Comparison of ENCODE assay signal across 20 cellular contexts in genomic region chr1:198540580-198540979, GRCh38. TPM values are rescaled to one million over a fixed set of nuclear protein-coding genes. Genes with fewer than 3 reads are reported as not detected.
A peak's percentile ranks its signal among the peaks of the same experiment; 100 is the strongest.
DNase-seq lines count a peak whose midpoint lies in the region; ATAC-seq lines count a peak whose summit lies in the region.
"Had no signal": no experiment of that assay in that cellular context is flagged by ENCODE, and none has a peak within 500 bp of the region (broad histone marks: within the 10 kb centered on the region; RNA-seq: fewer than 3 reads in every experiment).

ATP6V1G3 (minus strand) TSS chr1:198540680; CDS start chr1:198540650, 30 bp downstream.

- peaks cover 73% of the 10 kb centered on the region for H3K4me1 Mint-ChIP-seq in activated T-cell treated with anti-CD3 and anti-CD28 coated beads, Interleukin-2, amount 50 U/mL, for 24 hours (ENCODE audit: low read depth)
- H3K4me1 Mint-ChIP-seq in T-cell, result peaks cover 68 to 81% (median 77%) of the 10 kb centered on the region in 3 donors
- peaks cover 29 to 90% (median 72%) of the 10 kb centered on the region in 4 donors for H3K4me1 Mint-ChIP-seq in naive thymus-derived CD8-positive, alpha-beta T cell

- H3K4me3 ChIP-seq in GM23248 (no peak within 1 kb of the TSS), mesendoderm (ENCODE audit: low read length) (no peak within 1 kb of the TSS)
- H3K4me3 ChIP-seq: BLaER1 treated with 17β-estradiol and CSF1 and Interleukin-3, amounts not matched to agents 10 nM and 100 nM; GM12878; MG63 had no signal

- no peak within 1 kb of the TSS for H3K23ac ChIP-seq in mesendoderm (ENCODE audit: low read length)

- H3K4ac ChIP-seq in mesendoderm (ENCODE audit: low read depth, low read length), result no peak within 1 kb of the TSS

- H4K8ac ChIP-seq in mesendoderm (ENCODE audit: low read depth, low read length), result no peak within 1 kb of the TSS

- no peak within 1 kb of the TSS for H2BK120ac ChIP-seq in mesendoderm (ENCODE audit: low read depth, low read length)

- H3K27me3 ChIP-seq in GM23248 (replicated peaks; ENCODE audit: insufficient read depth), result no peaks in the 10 kb centered on the region
- no peaks in the 10 kb centered on the region for H3K27me3 ChIP-seq in mesendoderm (ENCODE audit: insufficient read depth, low read length, poor library complexity)
- H3K27me3 ChIP-seq: BLaER1 treated with 17β-estradiol and CSF1 and Interleukin-3, amounts not matched to agents 10 nM and 100 nM; MG63 had no signal

- H3K36me3 Mint-ChIP-seq in activated T-cell treated with anti-CD3 and anti-CD28 coated beads, Interleukin-2, amount 50 U/mL, for 24 hours (ENCODE audit: low read depth), result no peaks in the 10 kb centered on the region
- no peaks in the 10 kb centered on the region for H3K36me3 Mint-ChIP-seq in T-cell
- H3K36me3 Mint-ChIP-seq in naive thymus-derived CD8-positive, alpha-beta T cell, result no peaks in the 10 kb centered on the region

- no peak within 1 kb of the TSS for H3K56ac ChIP-seq in mesendoderm (ENCODE audit: low read length)

- H3K4me3 Mint-ChIP-seq in activated T-cell treated with anti-CD3 and anti-CD28 coated beads, Interleukin-2, amount 50 U/mL, for 24 hours, result no peak within 1 kb of the TSS
- H3K4me3 Mint-ChIP-seq in T-cell, result peak within 1 kb of the TSS in 1 of 3 donors; percentile 55
- H3K4me3 Mint-ChIP-seq in naive thymus-derived CD8-positive, alpha-beta T cell, result peak within 1 kb of the TSS in 8 of 10 donors; percentile 24 to 89 (median 70)

- H3K36me3 ChIP-seq in GM23248 (ENCODE audit: low read depth), result no peaks in the 10 kb centered on the region
- H3K36me3 ChIP-seq in mesendoderm (ENCODE audit: control insufficient read depth, insufficient read depth, low read length), result no peaks in the 10 kb centered on the region
- H3K36me3 ChIP-seq: BLaER1 treated with 17β-estradiol and CSF1 and Interleukin-3, amounts not matched to agents 10 nM and 100 nM; MG63 had no signal

- H3K27ac Mint-ChIP-seq in activated T-cell treated with anti-CD3 and anti-CD28 coated beads, Interleukin-2, amount 50 U/mL, for 24 hours, result peak within 1 kb of the TSS; percentile 72
- H3K27ac Mint-ChIP-seq in T-cell, result peak within 1 kb of the TSS; percentile 83 to 93
- peak within 1 kb of the TSS; percentile 71 to 99 (median 93) for H3K27ac Mint-ChIP-seq in naive thymus-derived CD8-positive, alpha-beta T cell

- 0 out of 2 replicates have a peak, but pooled peaks cover 4% of the 10 kb centered on the region for H3K9me2 ChIP-seq in GM23248 (ENCODE audit: insufficient read depth)

- H3F3A ChIP-seq in GM23248 (ENCODE audit: insufficient read depth), result 0 out of 2 replicates have a peak, but pooled peaks cover 6% of the 10 kb centered on the region

- H3K9ac ChIP-seq in GM23248, result no peak within 1 kb of the TSS
- no peak within 1 kb of the TSS for H3K9ac ChIP-seq in mesendoderm (ENCODE audit: low read length)
- H3K9ac ChIP-seq: BLaER1 treated with 17β-estradiol and CSF1 and Interleukin-3, amounts not matched to agents 10 nM and 100 nM had no signal

- WGBS in GM23248 (ENCODE audit: low coverage in 1 of 2, low lambda C conversion rate in 2 of 2, missing lambda C conversion rate in 2 of 2), 2 experiments, result 16 to 30% methylated on average over 1 of the region's 1 CpG
- no CpG with 5 or more reads among the region's 1 CpG for WGBS in mesendoderm (ENCODE audit: extremely low coverage, insufficient coverage, low lambda C conversion rate)

- in situ Hi-C loops in GM23248 (cut with MboI), result no loop called here
- in situ Hi-C loops in KBM-7 (cut with MboI; ENCODE audit: low pct_unique_long_range_greater_than_20kb, low sequenced_read_pairs), result no loop called here

- H3K4me1 ChIP-seq in GM23248 (ENCODE audit: insufficient read depth) (peaks cover 10% of the 10 kb centered on the region), mesendoderm (ENCODE audit: control insufficient read depth, low read depth, low read length) (no peaks in the 10 kb centered on the region)

- H3K9me3 Mint-ChIP-seq in activated T-cell treated with anti-CD3 and anti-CD28 coated beads, Interleukin-2, amount 50 U/mL, for 24 hours, result peaks cover under 1% of the 10 kb centered on the region
- H3K9me3 Mint-ChIP-seq in T-cell, result no peaks in the 10 kb centered on the region
- no peaks in the 10 kb centered on the region for H3K9me3 Mint-ChIP-seq in naive thymus-derived CD8-positive, alpha-beta T cell

- H3K4me2 ChIP-seq in GM23248 (ENCODE audit: unreplicated experiment), result no peak within 1 kb of the TSS
- H3K4me2 ChIP-seq in mesendoderm (ENCODE audit: low read length), result no peak within 1 kb of the TSS

- CTCF ChIA-PET in T-cell (lab: Charles Lee), result no interaction called here

- H3K18ac ChIP-seq in mesendoderm (ENCODE audit: low read length), result no peak within 1 kb of the TSS

- no peaks in the 10 kb centered on the region for H3K27me3 Mint-ChIP-seq in activated T-cell treated with anti-CD3 and anti-CD28 coated beads, Interleukin-2, amount 50 U/mL, for 24 hours
- H3K27me3 Mint-ChIP-seq in T-cell, result no peaks in the 10 kb centered on the region
- no peaks in the 10 kb centered on the region for H3K27me3 Mint-ChIP-seq in naive thymus-derived CD8-positive, alpha-beta T cell

- H2AFZ ChIP-seq in GM23248, result peak within 1 kb of the TSS; percentile 37; the same call in 1 of the 2 replicates

- H4K20me1 ChIP-seq in GM23248 (ENCODE audit: insufficient read depth), result no peaks in the 10 kb centered on the region
- H4K20me1 ChIP-seq: BLaER1 treated with 17β-estradiol and CSF1 and Interleukin-3, amounts not matched to agents 10 nM and 100 nM had no signal

- POLR2A ChIA-PET in T-cell (lab: Charles Lee), result interaction anchor here in 1 of 2 donors (0.6 kb wide), 1 partner anchor 214 kb away, joined by 26 read pairs; no protein-coding TSS in a partner anchor
- POLR2A ChIA-PET in naive thymus-derived CD8-positive, alpha-beta T cell (lab: Charles Lee), result interaction anchor here (0.8 to 1.7 kb wide), 4 partner anchors 10 to 80 kb away, joined by 3 to 6 read pairs (median 4); no protein-coding TSS in a partner anchor

- H4K5ac ChIP-seq in mesendoderm (ENCODE audit: low read length), result no peak within 1 kb of the TSS

- no peaks in the 10 kb centered on the region for H3K9me3 ChIP-seq in GM23248 (ENCODE audit: low read depth)
- H3K9me3 ChIP-seq: BLaER1 treated with 17β-estradiol and CSF1 and Interleukin-3, amounts not matched to agents 10 nM and 100 nM; Caco-2; MG63 had no signal

- H3K27ac ChIP-seq in GM23248 (no peak within 1 kb of the TSS), mesendoderm (ENCODE audit: low read depth, low read length) (no peak within 1 kb of the TSS)
- H3K27ac ChIP-seq: BLaER1 treated with 17β-estradiol and CSF1 and Interleukin-3, amounts not matched to agents 10 nM and 100 nM; HL-60 had no signal

- H2AK5ac ChIP-seq in mesendoderm (ENCODE audit: low read length), result no peak within 1 kb of the TSS

- no peak within 1 kb of the TSS for H2BK5ac ChIP-seq in mesendoderm (ENCODE audit: low read length)

- no peak for ATAC-seq in T-cell (replicated peaks in 1 of 4)
- no peak for ATAC-seq in naive thymus-derived CD8-positive, alpha-beta T cell
- ATAC-seq: GM12878, Right ventricle myocardium inferior had no signal

- H3K79me1 ChIP-seq in mesendoderm (ENCODE audit: low read length), result no peaks in the 10 kb centered on the region

- no peak for DNase-seq in activated T-cell treated with anti-CD3 and anti-CD28 coated beads, Interleukin-2, amount 50 U/mL, for 24 hours
- no peak for DNase-seq in activated T-cell treated with anti-CD3 and anti-CD28 coated beads, Interleukin-2, amount 50 U/mL, for 48 hours
- no peak for DNase-seq in GM23248
- DNase-seq in T-cell, result no peak
- no peak for DNase-seq in naive thymus-derived CD8-positive, alpha-beta T cell
- no peak for DNase-seq in KBM-7
- DNase-seq in mesendoderm, result no peak
- no peak for DNase-seq in amniotic stem cell (lab: John Stamatoyannopoulos, UW)
- DNase-seq: 8988T, KG1, MG63, NCI-H1092 treated with DMSO at 0.1 percent for 48 hours, NCI-H1694 treated with DMSO at 0.1 percent for 48 hours, NCI-H345, NCI-H526 treated with DMSO at 0.1 percent for 48 hours had no signal

- H3K79me2 ChIP-seq in GM23248 (ENCODE audit: insufficient read depth) (no peaks in the 10 kb centered on the region), mesendoderm (ENCODE audit: control insufficient read depth, insufficient read depth, low read length) (no peaks in the 10 kb centered on the region)

- H2BK15ac ChIP-seq in mesendoderm (replicated peaks; ENCODE audit: low read depth), result no peak within 1 kb of the TSS

RNA-seq across cellular contexts. Expression of gene ATP6V1G3, which starts in this region (rescaled TPM):
- not detected in 2 replicates for total RNA-seq in GM23248 (2014; rRNA removed; shearing (Covaris generic))
- polyA plus RNA-seq in GM23248 (2016; fragmentation: Nextera tagmentation; extraction: Ambion mirVana), result 1.3 and 2.9 TPM in 2 replicates
- total RNA-seq in T-cell, result not detected
- total RNA-seq in naive thymus-derived CD8-positive, alpha-beta T cell, result not detected
- polyA plus RNA-seq in naive thymus-derived CD8-positive, alpha-beta T cell, result not detected
- not detected for polyA plus RNA-seq in mesendoderm (2013, experiment 1 of 2)
- polyA plus RNA-seq in mesendoderm (2013, experiment 2 of 2), result not detected
- total RNA-seq: GM12878, Right ventricle myocardium inferior had no signal
